1 cellular context compared by ENCODE assay signal in the genomic region with DNA sequence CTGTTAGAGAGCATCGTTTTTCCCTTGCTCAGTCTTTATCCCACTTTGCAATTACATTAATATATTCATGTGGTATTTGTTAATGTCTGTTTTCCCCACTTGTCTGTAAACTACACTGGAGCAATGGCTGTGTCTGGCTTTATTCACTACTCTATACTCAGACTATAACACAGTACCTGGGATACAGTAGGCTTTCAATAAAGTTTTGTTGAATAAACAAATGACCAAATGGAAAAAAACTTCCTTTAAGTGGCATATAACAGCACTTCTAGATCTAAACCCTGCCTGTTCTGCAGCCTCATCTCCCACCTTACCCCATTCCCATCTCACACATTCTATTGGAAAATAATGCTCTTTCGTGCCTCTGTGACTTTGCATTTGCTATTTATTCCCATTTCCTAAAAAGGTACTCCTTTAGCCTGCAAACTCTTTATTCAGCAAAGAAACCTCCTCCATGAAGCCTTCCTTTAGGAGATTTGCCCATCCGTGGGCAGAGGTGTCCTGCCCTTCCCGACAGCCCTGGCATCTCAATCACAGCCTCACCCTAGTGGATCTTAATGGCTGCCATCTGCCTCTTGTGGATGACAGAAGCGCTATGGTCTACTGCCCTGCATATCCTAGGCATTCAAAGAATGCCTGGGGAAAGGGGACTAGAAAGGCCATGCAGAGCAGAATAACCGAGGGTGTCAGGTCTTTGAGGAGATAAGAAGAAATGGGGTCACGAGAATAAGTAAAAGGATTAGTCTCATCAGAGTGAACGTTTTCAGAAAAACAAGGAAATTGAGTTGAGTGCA.
TF ChIP-seq lines count a peak whose summit lies in the region.

No MANE protein-coding gene starts in this region.

TF ChIP-seq in WTC11, 78 proteins besides CTCF, POLR2A, EP300 and RAD21 (continued from another document):
- TF ChIP-seq NFATC4 (CRISPR knock-in tag; IDR thresholded peaks at IDR 0.05) (no peak), JAZF1 (CRISPR knock-in tag; IDR thresholded peaks at IDR 0.05) (no peak), E2F4 (CRISPR knock-in tag; IDR thresholded peaks at IDR 0.05; ENCODE audit: borderline replicate concordance, low read depth) (no peak), ATF6 (CRISPR knock-in tag; IDR thresholded peaks at IDR 0.05) (no peak)
